ENCODE assay signal across 1 cellular context in genomic region chr12:56496704-56497103, GRCh38.
TF ChIP-seq lines count a peak whose summit lies in the region.

No MANE protein-coding gene starts in this region.

TF ChIP-seq in endothelial cell of umbilical vein, 7 proteins besides CTCF, POLR2A, EP300 and RAD21:
- peak; percentile 10 for TF ChIP-seq GATA2 (IDR thresholded peaks at IDR 0.05; ENCODE audit: insufficient read depth, insufficient read length, low read depth, low read length)
